ENCODE assay signal across 15 cellular contexts in genomic region chr10:76430330-76430729, GRCh38.
DNase-seq lines count a peak whose midpoint lies in the region; ATAC-seq, FAIRE-seq and TF ChIP-seq lines count a peak whose summit lies in the region.
"Had no signal": no experiment of that assay in that cellular context is flagged by ENCODE, and none has a peak within 500 bp of the region (broad histone marks: within the 10 kb centered on the region; RNA-seq: fewer than 3 reads in every experiment).

No MANE protein-coding gene starts in this region.

- no peaks in the 10 kb centered on the region for H3K79me2 ChIP-seq in astrocyte (ENCODE audit: insufficient read depth, low read length)

- H3K9ac ChIP-seq in astrocyte (ENCODE audit: low read length) = peak overlapping the region; percentile 19

- peaks cover 38% of the 10 kb centered on the region for H3K4me1 ChIP-seq in astrocyte (ENCODE audit: insufficient read depth, low read length)
- H3K4me1 ChIP-seq in mesodermal cell (ENCODE audit: control insufficient read depth, insufficient read depth, low read length, poor library complexity, severe bottlenecking) = peaks cover 56% of the 10 kb centered on the region
- peaks cover 0 to 46% (median 19%) of the 10 kb centered on the region in 4 donors for H3K4me1 ChIP-seq in tibial nerve
- H3K4me1 ChIP-seq: Peyer's patch, right lobe of liver had no signal

- H3K4me2 ChIP-seq in astrocyte (ENCODE audit: low read length) = peak overlapping the region; percentile 45

- H3K27me3 ChIP-seq in astrocyte (ENCODE audit: insufficient read depth, low read length) = no peaks in the 10 kb centered on the region
- no peaks in the 10 kb centered on the region for H3K27me3 ChIP-seq in tibial nerve
- H3K27me3 ChIP-seq: Peyer's patch, right lobe of liver had no signal

- no peak for TF ChIP-seq EP300 in tibial nerve (IDR thresholded peaks at IDR 0.05)

- H3K9me3 ChIP-seq in astrocyte (ENCODE audit: insufficient read depth, low read depth, low read length) = no peaks in the 10 kb centered on the region
- no peaks in the 10 kb centered on the region for H3K9me3 ChIP-seq in mesodermal cell (ENCODE audit: control insufficient read depth, low read length)
- H3K9me3 ChIP-seq in tibial nerve = peaks cover 0 to 2% (median 0%) of the 10 kb centered on the region in 4 donors
- no peaks in the 10 kb centered on the region for H3K9me3 ChIP-seq in T-helper 17 cell (ENCODE audit: control insufficient read depth, low read length, poor library complexity, severe bottlenecking)
- H3K9me3 ChIP-seq: Peyer's patch, right lobe of liver had no signal

- no CpG with 5 or more reads among the region's 1 CpG for WGBS in mesodermal cell (ENCODE audit: insufficient coverage in 2 of 2), 2 experiments
- 16 to 35% methylated on average over 1 of the region's 1 CpG for WGBS in tibial nerve, 2 donors

- no peaks in the 10 kb centered on the region for H4K20me1 ChIP-seq in astrocyte (ENCODE audit: insufficient read depth, low read length)

- in situ Hi-C loops in GM13977 (cut with MboI; ENCODE audit: low pct_unique_long_range_greater_than_20kb, low sequenced_read_pairs, unreplicated experiment) = no loop called here

- no peak for ATAC-seq in T-helper 17 cell
- ATAC-seq: HepG2 had no signal

- TF ChIP-seq POLR2A in tibial nerve (IDR thresholded peaks at IDR 0.05) = no peak

- H3K36me3 Mint-ChIP-seq in astrocyte (ENCODE audit: low read depth, unreplicated experiment) = no peaks in the 10 kb centered on the region
- peaks cover 2% of the 10 kb centered on the region for H3K36me3 Mint-ChIP-seq in T-helper 17 cell (ENCODE audit: low read depth)

- H3K4me1 Mint-ChIP-seq in astrocyte (ENCODE audit: low read depth, unreplicated experiment) (peaks cover 55% of the 10 kb centered on the region), T-helper 17 cell (no peaks in the 10 kb centered on the region)

- DNase-seq in NCI-H1092 treated with DMSO at 0.1 percent for 48 hours (lab: John Stamatoyannopoulos, UW) (peak; percentile 58), NCI-H1092 (lab: John Stamatoyannopoulos, UW) (no peak), astrocyte (ENCODE audit: low read depth) (peak; percentile 15), tibial nerve (ENCODE audit: low spot score in 2 of 2) (no peak), cortex of kidney (lab: John Stamatoyannopoulos, UW) (no peak), T-helper 17 cell (no peak), GM13977 (ENCODE audit: low spot score) (no peak)
- DNase-seq: 8988T; activated T-cell treated with anti-CD3 and anti-CD28 coated beads, Interleukin-2, amount 50 U/mL, for 24 hours; NCI-H187; Peyer's patch; right lobe of liver had no signal

- no peak overlapping the region for H3K4me3 Mint-ChIP-seq in astrocyte (ENCODE audit: unreplicated experiment)
- H3K4me3 Mint-ChIP-seq in T-helper 17 cell = no peak overlapping the region
- H3K4me3 Mint-ChIP-seq: activated T-cell treated with anti-CD3 and anti-CD28 coated beads, Interleukin-2, amount 50 U/mL, for 24 hours had no signal

- TF ChIP-seq CTCF in astrocyte (IDR thresholded peaks at IDR 0.05; ENCODE audit: insufficient read depth, low read depth, low read length) (no peak), tibial nerve (IDR thresholded peaks at IDR 0.05) (peak in 1 of 5 experiments; percentile 5), GM13977 (IDR thresholded peaks at IDR 0.05; ENCODE audit: extremely low read depth, insufficient read depth, missing control alignments) (no peak)

- H3K27me3 Mint-ChIP-seq in astrocyte (ENCODE audit: low read depth, unreplicated experiment) (no peaks in the 10 kb centered on the region), T-helper 17 cell (no peaks in the 10 kb centered on the region)
- H3K27me3 Mint-ChIP-seq: activated T-cell treated with anti-CD3 and anti-CD28 coated beads, Interleukin-2, amount 50 U/mL, for 24 hours had no signal

- H3K36me3 ChIP-seq in astrocyte (ENCODE audit: insufficient read depth, low read length) (no peaks in the 10 kb centered on the region), mesodermal cell (ENCODE audit: control insufficient read depth, insufficient read depth, low read length) (no peaks in the 10 kb centered on the region), tibial nerve (no peaks in the 10 kb centered on the region)
- H3K36me3 ChIP-seq: Peyer's patch, right lobe of liver had no signal

- peak; percentile 67 for FAIRE-seq in astrocyte (lab: Jason Lieb, UNC)
- FAIRE-seq: HepG2 had no signal

- H2AFZ ChIP-seq in astrocyte (ENCODE audit: low read depth, low read length) = peak overlapping the region; percentile 15

- no peak overlapping the region for H3K4me3 ChIP-seq in astrocyte (ENCODE audit: insufficient read depth, low read depth, low read length)
- no peak overlapping the region for H3K4me3 ChIP-seq in mesodermal cell (ENCODE audit: extremely low read depth, insufficient read depth, low read length, poor library complexity, severe bottlenecking)
- H3K4me3 ChIP-seq in tibial nerve = peak overlapping the region in 1 of 4 donors; percentile 4
- H3K4me3 ChIP-seq: lung, Peyer's patch, right lobe of liver had no signal

- H3K27ac Mint-ChIP-seq in astrocyte (ENCODE audit: unreplicated experiment) = peak overlapping the region; percentile 94
- no peak overlapping the region for H3K27ac Mint-ChIP-seq in T-helper 17 cell
- H3K27ac Mint-ChIP-seq: activated T-cell treated with anti-CD3 and anti-CD28 coated beads, Interleukin-2, amount 50 U/mL, for 24 hours had no signal

- H3K27ac ChIP-seq in astrocyte (ENCODE audit: low read depth, low read length) = no peak overlapping the region
- peak overlapping the region; percentile 44 for H3K27ac ChIP-seq in mesodermal cell (ENCODE audit: low read depth, low read length, severe bottlenecking)
- peak overlapping the region in 3 of 4 donors; percentile 3 to 75 (median 71) for H3K27ac ChIP-seq in tibial nerve
- H3K27ac ChIP-seq: right lobe of liver had no signal

- no peaks in the 10 kb centered on the region for H3K9me3 Mint-ChIP-seq in astrocyte (ENCODE audit: unreplicated experiment)

Comparison
In these comparisons a context has a peak if more than half of its experiments do, and no peak if none do; other contexts are left out.
1. DNase-seq: peak in NCI-H1092 treated with DMSO at 0.1 percent for 48 hours (single experiment) and astrocyte (single experiment); none in NCI-H1092 (single experiment), tibial nerve (0 of 2), cortex of kidney (single experiment), T-helper 17 cell (0 of 3) and GM13977 (single experiment).